ENCODE assay signal across 8 cellular contexts in genomic region chr14:72476657-72477499, GRCh38.
DNase-seq lines count a peak whose midpoint lies in the region; ATAC-seq and TF ChIP-seq lines count a peak whose summit lies in the region.

No MANE protein-coding gene starts in this region.

- DNase-seq in EL: peak; percentile 94
- peak; percentile 99 for DNase-seq in Jurkat, Clone E6-1 (ENCODE audit: low read depth, low spot score)
- peak; percentile 52 to 69 for DNase-seq in activated CD4-positive, alpha-beta T cell treated with anti-CD3 and anti-CD28 coated beads, Interleukin-2, amount 50 U/mL, for 48 hours
- no peak for DNase-seq in esophagus squamous epithelium (lab: John Stamatoyannopoulos, UW)
- peak; percentile 86 for DNase-seq in smooth muscle cell of the brain vasculature (ENCODE audit: low read depth, low spot score)
- DNase-seq in NCI-H1436 (lab: John Stamatoyannopoulos, UW): no peak
- DNase-seq in posterior vena cava (ENCODE audit: low spot score): no peak

- peaks cover 8 to 20% (median 13%) of the 10 kb centered on the region in 3 donors for H3K4me1 ChIP-seq in esophagus squamous epithelium

- H3K36me3 ChIP-seq in esophagus squamous epithelium: no peaks in the 10 kb centered on the region

- H3K4me3 ChIP-seq in Jurkat, Clone E6-1 (ENCODE audit: low read length): peak overlapping the region; percentile 42
- peak overlapping the region in 1 of 4 donors; percentile 3 for H3K4me3 ChIP-seq in esophagus squamous epithelium

- peaks cover 0 to 4% (median 0%) of the 10 kb centered on the region in 4 donors for H3K27me3 ChIP-seq in esophagus squamous epithelium

- no peaks in the 10 kb centered on the region for H3K9me3 ChIP-seq in esophagus squamous epithelium

- peak overlapping the region in 3 of 4 donors; percentile 13 to 33 (median 22) for H3K27ac ChIP-seq in esophagus squamous epithelium

- no peak for TF ChIP-seq CTCF in esophagus squamous epithelium (IDR thresholded peaks at IDR 0.05)

- WGBS in esophagus squamous epithelium, 2 donors: 9 to 17% methylated on average over 6 to 8 of the region's 8 CpGs

- intact Hi-C loops in esophagus squamous epithelium (cut with DNase I) (no loop called here), posterior vena cava (cut with DNase I) (no loop called here)

- no peak for TF ChIP-seq POLR2A in esophagus squamous epithelium (IDR thresholded peaks at IDR 0.05)

- ATAC-seq in GM21529 (IDR thresholded peaks at IDR 0.05; ENCODE audit: unreplicated experiment): peak; percentile 87

Comparison
In these comparisons a context has a peak if more than half of its experiments do, and no peak if none do; other contexts are left out.
1. DNase-seq: peak in EL (single experiment), Jurkat, Clone E6-1 (single experiment), activated CD4-positive, alpha-beta T cell treated with anti-CD3 and anti-CD28 coated beads, Interleukin-2, amount 50 U/mL, for 48 hours (2 of 2) and smooth muscle cell of the brain vasculature (single experiment); none in esophagus squamous epithelium (single experiment), NCI-H1436 (single experiment) and posterior vena cava (single experiment).